Comparison of ENCODE assay signal across 8 cellular contexts in the genomic region with DNA sequence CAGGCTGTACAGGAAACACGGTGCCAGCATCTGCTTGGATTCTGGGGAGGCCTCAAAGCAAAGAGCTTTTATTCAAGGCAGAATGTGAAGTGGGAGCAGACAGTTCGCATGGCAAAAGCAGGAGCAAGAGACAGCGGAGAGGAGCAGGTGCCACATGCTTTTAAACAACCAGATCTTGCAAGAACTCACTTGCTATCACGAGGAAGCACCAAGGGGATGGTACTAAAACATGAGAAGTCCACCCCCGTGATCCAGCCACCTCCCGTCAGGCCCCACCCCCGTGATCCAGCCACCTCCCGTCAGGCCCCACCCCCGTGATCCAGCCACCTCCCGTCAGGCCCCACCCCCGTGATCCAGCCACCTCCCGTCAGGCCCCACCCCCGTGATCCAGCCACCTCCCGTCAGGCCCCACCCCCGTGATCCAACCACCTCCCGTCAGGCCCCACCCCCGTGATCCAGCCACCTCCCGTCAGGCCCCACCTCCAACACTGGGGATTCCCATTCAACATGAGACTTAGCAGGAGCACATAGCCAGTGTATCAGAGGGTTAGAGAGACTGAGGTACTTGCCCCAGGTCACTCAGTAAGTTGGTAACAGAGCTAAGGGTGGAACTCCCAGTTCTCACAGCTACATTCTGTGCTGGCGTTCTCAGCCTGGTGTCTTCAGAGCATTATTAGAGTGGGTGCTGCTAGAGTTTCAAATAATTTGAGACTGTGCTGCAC.
DNase-seq lines count a peak whose midpoint lies in the region; ATAC-seq, FAIRE-seq and TF ChIP-seq lines count a peak whose summit lies in the region.
"Not testable (repeated sequence)": the region's sequence is repeated elsewhere in the genome, so short reads cannot be mapped to it uniquely, and the experiment has no call there.

No MANE protein-coding gene starts in this region.

- intact Hi-C loops in activated naive CD4-positive, alpha-beta T cell treated with anti-CD3 and anti-CD28 coated beads for 36 hours (cut with micrococcal nuclease): loop anchor here (5.0 kb wide), 1 partner anchor 267 kb away; the partner anchor contains the start of gene CYP46A1
- intact Hi-C loops in right cardiac atrium (cut with DNase I); sigmoid colon (cut with DNase I): not testable (repeated sequence)

- not testable (repeated sequence) for H3K27ac Mint-ChIP-seq in GM23338, endodermal cell
- peak overlapping the region; percentile 47 for H3K27ac Mint-ChIP-seq in activated naive CD4-positive, alpha-beta T cell treated with anti-CD3 and anti-CD28 coated beads for 36 hours

- not testable (repeated sequence) for FAIRE-seq in A549 (lab: Jason Lieb, UNC)

- ATAC-seq in A549: peak; percentile 31 to 51; a peak in 4 of 6 replicates
- peak; percentile 39 for ATAC-seq in GM23338
- peak; percentile 40 to 44 for ATAC-seq in right cardiac atrium

- H3K4me3 Mint-ChIP-seq in GM23338; activated naive CD4-positive, alpha-beta T cell treated with anti-CD3 and anti-CD28 coated beads for 36 hours; endodermal cell: not testable (repeated sequence)

- H4K20me1 ChIP-seq in GM23338 (replicated peaks; ENCODE audit: insufficient read depth): not testable (repeated sequence)

- not testable (repeated sequence) for H3F3A ChIP-seq in GM23338 (replicated peaks; ENCODE audit: low read depth)

- POLR2A ChIA-PET in A549 (lab: Yijun Ruan, JAX): not testable (repeated sequence)

- DNase-seq in A549 (ENCODE audit: low read depth in 1 of 2, low spot score in 1 of 2); GM23338 (ENCODE audit: low spot score); right cardiac atrium: not testable (repeated sequence)
- DNase-seq in NCI-H748 (lab: John Stamatoyannopoulos, UW; ENCODE audit: unreplicated experiment) (peak; percentile 26), endodermal cell (peak; percentile 70), lung microvascular endothelial cell (ENCODE audit: low read depth in 2 of 2) (peak; percentile 21 to 26), sigmoid colon (peak; percentile 38)
- DNase-seq in activated naive CD4-positive, alpha-beta T cell treated with anti-CD3 and anti-CD28 coated beads for 36 hours: peak; percentile 75

- not testable (repeated sequence) for H3K27me3 ChIP-seq in GM23338 (ENCODE audit: insufficient read depth); endodermal cell (ENCODE audit: control insufficient read depth, insufficient read depth, low read length, poor library complexity, severe bottlenecking); right cardiac atrium (ENCODE audit: control insufficient read depth, insufficient read depth); sigmoid colon

- WGBS in A549 (ENCODE audit: missing lambda C conversion rate): 60% methylated on average over 7 of the region's 19 CpGs
- WGBS in endodermal cell (ENCODE audit: insufficient coverage in 1 of 2, insufficient read length in 1 of 2), 2 experiments: 75 to 90% methylated on average over 4 to 10 of the region's 19 CpGs
- 44% methylated on average over 14 of the region's 19 CpGs for WGBS in right cardiac atrium
- 24 to 44% methylated on average over 14 to 15 of the region's 19 CpGs for WGBS in sigmoid colon, 2 donors

- TF ChIP-seq EP300 in A549 (IDR thresholded peaks at IDR 0.05); sigmoid colon (IDR thresholded peaks at IDR 0.05): not testable (repeated sequence)

- not testable (repeated sequence) for H3K4me3 ChIP-seq in A549; GM23338; endodermal cell (ENCODE audit: low read length); right cardiac atrium (ENCODE audit: low read length); sigmoid colon

- H3K27ac ChIP-seq in A549; GM23338 (ENCODE audit: low read depth); endodermal cell (ENCODE audit: low read depth, low read length); right cardiac atrium (ENCODE audit: low read length); sigmoid colon: not testable (repeated sequence)

- not testable (repeated sequence) for H3K9me2 ChIP-seq in GM23338 (ENCODE audit: insufficient read depth)

- peak overlapping the region; percentile 50 for H3K4me2 ChIP-seq in A549
- H3K4me2 ChIP-seq in GM23338: not testable (repeated sequence)

- not testable (repeated sequence) for TF ChIP-seq CTCF in A549 (IDR thresholded peaks at IDR 0.05); GM23338 (conservative IDR thresholded peaks at IDR 0.05; ENCODE audit: low read depth in 2 of 2); endodermal cell (conservative IDR thresholded peaks at IDR 0.05); sigmoid colon (IDR thresholded peaks at IDR 0.05)

- peaks cover 21% of the 10 kb centered on the region for H3K4me1 Mint-ChIP-seq in GM23338
- peaks cover 21% of the 10 kb centered on the region for H3K4me1 Mint-ChIP-seq in activated naive CD4-positive, alpha-beta T cell treated with anti-CD3 and anti-CD28 coated beads for 36 hours (ENCODE audit: low read depth)
- H3K4me1 Mint-ChIP-seq in endodermal cell: not testable (repeated sequence)

- H2AFZ ChIP-seq in GM23338: peak overlapping the region; percentile 76; the same call in 1 of the 2 replicates

- H3K4me1 ChIP-seq in A549; GM23338 (ENCODE audit: insufficient read depth); endodermal cell (ENCODE audit: control insufficient read depth, insufficient read depth, low read length); right cardiac atrium (ENCODE audit: control insufficient read depth, insufficient read depth, low read length): not testable (repeated sequence)
- peaks cover 0 to 31% (median 24%) of the 10 kb centered on the region in 4 donors for H3K4me1 ChIP-seq in sigmoid colon

- TF ChIP-seq RAD21 in A549 (conservative IDR thresholded peaks at IDR 0.05 in 1 of 2, IDR thresholded peaks at IDR 0.05 in 1 of 2): not testable (repeated sequence)

- not testable (repeated sequence) for H3K79me2 ChIP-seq in GM23338 (replicated peaks; ENCODE audit: insufficient read depth)

- CTCF ChIA-PET in A549 (lab: Yijun Ruan, JAX): interaction anchor here (1.1 to 5.1 kb wide), 7 partner anchors 10 to 219 kb away, joined by 3 to 44 read pairs (median 17); no protein-coding TSS in a partner anchor
- CTCF ChIA-PET in activated naive CD4-positive, alpha-beta T cell treated with anti-CD3 and anti-CD28 coated beads for 36 hours (lab: Charles Lee): not testable (repeated sequence)

- H3K36me3 ChIP-seq in GM23338 (ENCODE audit: insufficient read depth); endodermal cell (ENCODE audit: control insufficient read depth, insufficient read depth, low read length); sigmoid colon: not testable (repeated sequence)

- not testable (repeated sequence) for H3K9me3 ChIP-seq in A549; endodermal cell (ENCODE audit: control insufficient read depth, low read length); right cardiac atrium (ENCODE audit: control insufficient read depth, low read length); sigmoid colon

- peaks cover 12% of the 10 kb centered on the region for H3K27me3 Mint-ChIP-seq in GM23338 (ENCODE audit: insufficient read depth, low read depth, poor library complexity)
- H3K27me3 Mint-ChIP-seq in activated naive CD4-positive, alpha-beta T cell treated with anti-CD3 and anti-CD28 coated beads for 36 hours (ENCODE audit: low read depth): peaks cover 16% of the 10 kb centered on the region
- peaks cover 25% of the 10 kb centered on the region for H3K27me3 Mint-ChIP-seq in endodermal cell (ENCODE audit: insufficient read depth)

- not testable (repeated sequence) for H3K9ac ChIP-seq in endodermal cell (ENCODE audit: extremely low read depth, low read length, poor library complexity, severe bottlenecking)

- not testable (repeated sequence) for H3K9me3 Mint-ChIP-seq in GM23338; activated naive CD4-positive, alpha-beta T cell treated with anti-CD3 and anti-CD28 coated beads for 36 hours; endodermal cell

- not testable (repeated sequence) for TF ChIP-seq POLR2A in A549 (IDR thresholded peaks at IDR 0.05; ENCODE audit: low read length); sigmoid colon (IDR thresholded peaks at IDR 0.05)

- H3K36me3 Mint-ChIP-seq in GM23338 (ENCODE audit: low read depth); activated naive CD4-positive, alpha-beta T cell treated with anti-CD3 and anti-CD28 coated beads for 36 hours (ENCODE audit: low read depth); endodermal cell (ENCODE audit: low read depth): not testable (repeated sequence)
